Comparison of ENCODE assay signal across 9 cellular contexts in the genomic region with DNA sequence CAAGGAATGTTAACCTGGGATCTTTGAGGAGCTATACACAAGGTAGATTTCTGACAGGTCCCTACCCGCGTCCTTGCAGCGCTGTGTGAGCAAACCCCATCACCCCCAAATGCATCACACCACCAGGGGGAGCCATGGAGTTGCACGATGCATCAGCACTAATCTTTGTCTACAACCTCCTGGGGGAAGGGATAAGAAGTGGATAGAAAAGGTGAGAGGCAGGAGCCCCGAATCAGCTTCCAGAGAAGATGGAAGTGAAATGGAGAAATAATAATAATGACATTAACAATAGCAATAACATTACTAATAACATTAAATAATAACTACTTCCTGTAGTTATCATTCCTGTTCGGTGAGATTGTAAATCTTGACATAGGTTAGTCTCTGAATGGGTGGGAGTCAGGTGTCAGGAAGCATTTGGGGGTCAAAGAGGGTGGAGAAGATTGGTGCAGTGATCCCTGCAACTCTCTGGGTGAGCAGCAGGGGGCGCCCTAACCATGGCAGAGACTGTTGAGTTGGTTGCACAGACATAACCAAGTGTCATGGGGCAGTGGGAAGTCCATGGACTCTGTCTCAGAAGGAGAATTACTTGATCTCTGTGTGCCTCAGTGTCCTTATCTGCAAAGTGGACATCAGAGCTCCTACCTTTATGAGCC. TPM values are rescaled to one million over a fixed set of nuclear protein-coding genes. Genes with fewer than 3 reads are reported as not detected.
DNase-seq lines count a peak whose midpoint lies in the region; ATAC-seq, FAIRE-seq and TF ChIP-seq lines count a peak whose summit lies in the region.
"Had no signal": no experiment of that assay in that cellular context is flagged by ENCODE, and none has a peak within 500 bp of the region (broad histone marks: within the 10 kb centered on the region; RNA-seq: fewer than 3 reads in every experiment).

No MANE protein-coding gene starts in this region.

- no peak overlapping the region for H2BK20ac ChIP-seq in H1 (ENCODE audit: low read length)

- H3K4me3 ChIP-seq in H1 (ENCODE audit: extremely low read depth in 1 of 4, insufficient read depth in 2 of 4, low read depth in 3 of 4, low read length in 4 of 4) (no peak overlapping the region), thoracic aorta (no peak overlapping the region)
- H3K4me3 ChIP-seq: BLaER1 had no signal

- H2BK120ac ChIP-seq in H1 (replicated peaks; ENCODE audit: low read depth, low read length): no peak overlapping the region

- POLR2A ChIA-PET in H1 (lab: Charles Lee; ENCODE audit: partially characterized antibody): interaction anchor here (0.7 kb wide), 1 partner anchor 207 kb away, joined by 3 read pairs; a partner anchor contains a TSS

- CTCF ChIA-PET in H1 (lab: Charles Lee; ENCODE audit: partially characterized antibody): interaction anchor here (0.5 to 6.0 kb wide), 62 partner anchors 11 to 498 kb away, joined by 3 to 82 read pairs (median 4); a partner anchor contains a TSS

- peak overlapping the region; percentile 96; the same call in 1 of the 2 replicates for H2AFZ ChIP-seq in H1 (ENCODE audit: low read length)

- H2BK5ac ChIP-seq in H1 (ENCODE audit: low read depth, low read length): no peak overlapping the region

- peak; percentile 93 for FAIRE-seq in H1 (lab: Jason Lieb, UNC)

- H3K14ac ChIP-seq in H1 (ENCODE audit: insufficient read length): no peak overlapping the region

- no peak overlapping the region for H4K8ac ChIP-seq in H1 (ENCODE audit: extremely low read depth, insufficient read depth, low read length)

- no peak overlapping the region for H3K9ac ChIP-seq in H1 (replicated peaks in 1 of 4; ENCODE audit: extremely low read depth in 1 of 4, low read depth in 3 of 4, low read length in 3 of 4)
- H3K9ac ChIP-seq: BLaER1 had no signal

- no peaks in the 10 kb centered on the region for H3K23me2 ChIP-seq in H1 (ENCODE audit: low read depth, low read length)

- TF ChIP-seq POLR2A in H1 (IDR thresholded peaks at IDR 0.05; ENCODE audit: control extremely low read depth in 1 of 2, low read depth in 2 of 2, low read length in 2 of 2): no peak

- WGBS in H1 (ENCODE audit: extremely low coverage in 1 of 2, insufficient coverage in 1 of 2, insufficient read length in 1 of 2, insufficient replicate concordance in 2 of 2, low coverage in 1 of 2, low lambda C conversion rate in 2 of 2, missing lambda C conversion rate in 1 of 2), 2 experiments: 41% methylated on average over 7 of the region's 7 CpGs; no CpG with 5 or more reads in 1 of the 2 experiments

- H3K36me3 ChIP-seq in H1 (ENCODE audit: control insufficient read depth in 2 of 4, insufficient read depth in 4 of 4, low read length in 3 of 4) (no peaks in the 10 kb centered on the region), thoracic aorta (no peaks in the 10 kb centered on the region)
- H3K36me3 ChIP-seq: BLaER1 had no signal

- peak; percentile 6 for DNase-seq in DMS79 treated with DMSO at 0.1 percent for 48 hours (lab: John Stamatoyannopoulos, UW)
- no peak for DNase-seq in DMS79 (lab: John Stamatoyannopoulos, UW)
- DNase-seq in NCI-H1930 (lab: John Stamatoyannopoulos, UW): peak; percentile 12 to 23
- peak; percentile 88 to 91 for DNase-seq in activated CD4-positive, alpha-beta T cell treated with anti-CD3 and anti-CD28 coated beads, Interleukin-2, amount 50 U/mL, for 48 hours
- peak; percentile 56 to 95 for DNase-seq in H1 (ENCODE audit: low read depth in 1 of 2, low spot score in 2 of 2)
- peak; percentile 11 for DNase-seq in naive B cell
- DNase-seq in thoracic aorta (ENCODE audit: low spot score): no peak

- H3K9me3 ChIP-seq in H1 (ENCODE audit: insufficient read depth in 2 of 2, low read depth in 1 of 2, low read length in 1 of 2) (no peaks in the 10 kb centered on the region), thoracic aorta (no peaks in the 10 kb centered on the region)
- H3K9me3 ChIP-seq: BLaER1 had no signal

- TF ChIP-seq CTCF in H1 (IDR thresholded peaks at IDR 0.05; ENCODE audit: control extremely low read depth in 1 of 3, insufficient read depth in 1 of 3, low read depth in 1 of 3, low read length in 3 of 3) (peak; percentile 84 to 91 (median 89)), thoracic aorta (IDR thresholded peaks at IDR 0.05) (peak; percentile 32)

- H3K79me1 ChIP-seq in H1 (ENCODE audit: low read depth, low read length): no peaks in the 10 kb centered on the region

- no peaks in the 10 kb centered on the region for H4K20me1 ChIP-seq in H1 (replicated peaks in 1 of 2; ENCODE audit: control insufficient read depth in 1 of 2, insufficient read depth in 2 of 2, low read length in 2 of 2)
- H4K20me1 ChIP-seq: BLaER1 had no signal

- peak; percentile 87 to 88 for TF ChIP-seq RAD21 in H1 (IDR thresholded peaks at IDR 0.05 in 1 of 2, conservative IDR thresholded peaks at IDR 0.05 in 1 of 2; ENCODE audit: low read depth in 2 of 2, low read length in 2 of 2)

- no peaks in the 10 kb centered on the region for H3K36me3 Mint-ChIP-seq in naive B cell

- H3K4me2 ChIP-seq in H1 (ENCODE audit: insufficient read depth in 1 of 2, low read depth in 2 of 2, low read length in 2 of 2): 0 out of 4 replicates have a peak overlapping the region, but pooled peaks of 1 of the 2 experiments have one; percentile 8
- H3K4me2 ChIP-seq: BLaER1 had no signal

- no peak overlapping the region for H4K5ac ChIP-seq in H1 (ENCODE audit: insufficient read length, low read depth, low read length)

- H2BK15ac ChIP-seq in H1 (ENCODE audit: low read length): no peak overlapping the region

- H4K91ac ChIP-seq in H1 (replicated peaks; ENCODE audit: insufficient read length, low read length): no peak overlapping the region

- no peaks in the 10 kb centered on the region for H3K79me2 ChIP-seq in H1 (ENCODE audit: control insufficient read depth in 1 of 2, insufficient read depth in 2 of 2, low read length in 2 of 2)

- no peak overlapping the region for H2BK12ac ChIP-seq in H1 (ENCODE audit: low read depth, low read length)

- H3K18ac ChIP-seq in H1 (ENCODE audit: extremely low read depth, low read length): no peak overlapping the region

- 0 out of 7 replicates have a peak, but pooled peaks cover 0 to 3% (median 0%) of the 10 kb centered on the region in 4 experiments for H3K27me3 ChIP-seq in H1 (replicated peaks in 1 of 4; ENCODE audit: control insufficient read depth in 3 of 4, extremely low read depth in 1 of 4, insufficient read depth in 3 of 4, low read length in 3 of 4)
- no peaks in the 10 kb centered on the region for H3K27me3 ChIP-seq in thoracic aorta (replicated peaks; ENCODE audit: insufficient read depth)
- H3K27me3 ChIP-seq: BLaER1 had no signal

- no peak overlapping the region for H3K23ac ChIP-seq in H1 (ENCODE audit: insufficient read length)

- H3K27ac ChIP-seq in H1 (ENCODE audit: low read depth, low read length) (no peak overlapping the region), thoracic aorta (no peak overlapping the region)
- H3K27ac ChIP-seq: BLaER1 had no signal

- H3K4me3 Mint-ChIP-seq in naive B cell: no peak overlapping the region

- H3K27me3 Mint-ChIP-seq in naive B cell: peaks cover 27 to 43% (median 34%) of the 10 kb centered on the region in 3 donors

- no peak overlapping the region for H3K56ac ChIP-seq in H1 (replicated peaks; ENCODE audit: insufficient read length, low read depth, low read length)

- no peak for TF ChIP-seq EP300 in H1 (IDR thresholded peaks at IDR 0.05; ENCODE audit: borderline replicate concordance in 1 of 2, low read depth in 2 of 2, low read length in 2 of 2)

- H3K9me3 Mint-ChIP-seq in naive B cell: peaks cover 0 to 7% (median 0%) of the 10 kb centered on the region in 7 donors

- H3K4me1 Mint-ChIP-seq in naive B cell: peaks cover 0 to 6% (median 5%) of the 10 kb centered on the region in 3 donors

- peak in 1 of 2 donors; percentile 40 for ATAC-seq in naive B cell (ENCODE audit: low read depth in 2 of 2)
- no peak for ATAC-seq in thoracic aorta (ENCODE audit: insufficient number of reproducible peaks, low FRiP score, low read depth)
- no peak for ATAC-seq in GM18868 (IDR thresholded peaks at IDR 0.05; ENCODE audit: unreplicated experiment)

- H3K4ac ChIP-seq in H1 (replicated peaks; ENCODE audit: insufficient read length, low read depth, low read length): no peak overlapping the region

- H3K27ac Mint-ChIP-seq in naive B cell: peak overlapping the region in 1 of 6 donors; percentile 68

- H3K4me1 ChIP-seq in H1 (replicated peaks in 1 of 4; ENCODE audit: control insufficient read depth in 3 of 4, insufficient read depth in 4 of 4, low read length in 3 of 4) (no peaks in the 10 kb centered on the region), thoracic aorta (ENCODE audit: control insufficient read depth in 1 of 2, low read depth in 2 of 2) (no peaks in the 10 kb centered on the region)
- H3K4me1 ChIP-seq: BLaER1 had no signal

- no peak overlapping the region for H2AK5ac ChIP-seq in H1 (ENCODE audit: low read depth, low read length)

RNA-seq across cellular contexts. Expression of a gene that starts 16.5 kb away (rescaled TPM):
- not detected in 2 replicates for total RNA-seq in H1 (2021; fragmentation: NEBNext Ultra II Directional; extraction: Animal tissue kit (Norgen Biotek cat#: 25700))
- polyA plus RNA-seq in H1 (2011; rRNA removed) (not detected in 2 replicates), naive B cell (ENCODE audit: low read depth in 6 of 6) (under 1 TPM in 3 of 6 donors, not detected in 3; 0.22 to 0.32 (median 0.23) TPM)
- not detected for polyA plus RNA-seq in H1 (2011; cell fraction: cytosol; rRNA removed)
- polyA plus RNA-seq in H1 (2011; cell fraction: nucleus; rRNA removed): not detected
- polyA plus RNA-seq in H1 (2012, experiment 1 of 2): not detected in 4 replicates
- not detected for polyA plus RNA-seq in H1 (2012, experiment 2 of 2)
- not detected for polyA plus RNA-seq in H1 (2013, experiment 1 of 2)
- not detected for polyA plus RNA-seq in H1 (2013, experiment 2 of 2)
- not detected in 2 replicates for polyA minus RNA-seq in H1 (2011; rRNA and poly(A)+ RNA removed)
- not detected for polyA minus RNA-seq in H1 (2011; cell fraction: cytosol; rRNA and poly(A)+ RNA removed)
- polyA minus RNA-seq in H1 (2011; cell fraction: nucleus; rRNA and poly(A)+ RNA removed): not detected
- total RNA-seq in thoracic aorta: 1 to 10 TPM; 2.4 to 5.9 TPM

RNA-seq across cellular contexts. Expression of a gene that starts 33.9 kb away (rescaled TPM):
- not detected in 2 replicates for total RNA-seq in H1 (2021; fragmentation: NEBNext Ultra II Directional; extraction: Animal tissue kit (Norgen Biotek cat#: 25700))
- polyA plus RNA-seq in H1 (2011; rRNA removed) (0.05 TPM in 1 of 2 replicates, not detected in the other), naive B cell (ENCODE audit: low read depth in 6 of 6) (1 to 10 TPM in 1 of 6 donors, under 1 TPM in 1, not detected in 4; 0.25 to 1.3 TPM)
- polyA plus RNA-seq in H1 (2011; cell fraction: cytosol; rRNA removed): not detected
- not detected for polyA plus RNA-seq in H1 (2011; cell fraction: nucleus; rRNA removed)
- polyA plus RNA-seq in H1 (2012, experiment 1 of 2): not detected in 4 replicates
- polyA plus RNA-seq in H1 (2012, experiment 2 of 2): not detected
- polyA plus RNA-seq in H1 (2013, experiment 1 of 2): not detected
- not detected for polyA plus RNA-seq in H1 (2013, experiment 2 of 2)
- not detected in 2 replicates for polyA minus RNA-seq in H1 (2011; rRNA and poly(A)+ RNA removed)
- not detected for polyA minus RNA-seq in H1 (2011; cell fraction: cytosol; rRNA and poly(A)+ RNA removed)
- not detected for polyA minus RNA-seq in H1 (2011; cell fraction: nucleus; rRNA and poly(A)+ RNA removed)
- 10 to 100 TPM; 13.1 to 15.2 TPM for total RNA-seq in thoracic aorta

RNA-seq across cellular contexts. Expression of a gene that starts 50.4 kb away (rescaled TPM):
- total RNA-seq in H1 (2021; fragmentation: NEBNext Ultra II Directional; extraction: Animal tissue kit (Norgen Biotek cat#: 25700)): 7.2 and 8.1 TPM in 2 replicates
- 4.6 and 6.6 TPM in 2 replicates for polyA plus RNA-seq in H1 (2011; rRNA removed)
- 5.2 TPM for polyA plus RNA-seq in H1 (2011; cell fraction: cytosol; rRNA removed)
- 12.7 TPM for polyA plus RNA-seq in H1 (2011; cell fraction: nucleus; rRNA removed)
- 2.9 to 4.4 TPM (median 3.7 TPM) in 4 replicates for polyA plus RNA-seq in H1 (2012, experiment 1 of 2)
- 1.4 TPM for polyA plus RNA-seq in H1 (2012, experiment 2 of 2)
- 3.1 TPM for polyA plus RNA-seq in H1 (2013, experiment 1 of 2)
- polyA plus RNA-seq in H1 (2013, experiment 2 of 2): 2.6 TPM
- polyA minus RNA-seq in H1 (2011; rRNA and poly(A)+ RNA removed): 1.4 and 1.6 TPM in 2 replicates
- 3.9 TPM for polyA minus RNA-seq in H1 (2011; cell fraction: cytosol; rRNA and poly(A)+ RNA removed)
- 4.5 TPM for polyA minus RNA-seq in H1 (2011; cell fraction: nucleus; rRNA and poly(A)+ RNA removed)
- polyA plus RNA-seq in naive B cell (ENCODE audit: low read depth in 6 of 6): 1 to 10 TPM; 1.8 to 5.6 (median 4.2) TPM
- 10 to 100 TPM in 1 of 2 donors, 1 to 10 TPM in 1; 4.9 to 12.5 TPM for total RNA-seq in thoracic aorta

Comparison
In these comparisons a context has a peak if more than half of its experiments do, and no peak if none do; other contexts are left out.
1. DNase-seq: peak in DMS79 treated with DMSO at 0.1 percent for 48 hours (single experiment), NCI-H1930 (2 of 2), activated CD4-positive, alpha-beta T cell treated with anti-CD3 and anti-CD28 coated beads, Interleukin-2, amount 50 U/mL, for 48 hours (2 of 2), H1 (2 of 2) and naive B cell (single experiment); none in DMS79 (single experiment) and thoracic aorta (single experiment).
2. RNA of a gene that starts 33.9 kb away (total RNA-seq): 13.1 to 15.2 TPM in thoracic aorta; not detected in H1; every median in the first group is over 10 times any median in the second.